In genomic region chr17:5446786-5447185, GRCh38 we compare ENCODE assay signal across 18 cellular contexts. TPM values are rescaled to one million over a fixed set of nuclear protein-coding genes. Genes with fewer than 3 reads are reported as not detected.
DNase-seq lines count a peak whose midpoint lies in the region; ATAC-seq, FAIRE-seq and TF ChIP-seq lines count a peak whose summit lies in the region.
"Had no signal": no experiment of that assay in that cellular context is flagged by ENCODE, and none has a peak within 500 bp of the region (broad histone marks: within the 10 kb centered on the region; RNA-seq: fewer than 3 reads in every experiment).

No MANE protein-coding gene starts in this region.

- no peak for ATAC-seq in pancreas
- ATAC-seq: Panc1 had no signal

- H3K27me3 ChIP-seq in pancreas = no peaks in the 10 kb centered on the region

- H3K4me1 ChIP-seq in pancreas = no peaks in the 10 kb centered on the region

- H3K27ac ChIP-seq in temporal lobe (ENCODE audit: low read depth, low read length) (peak overlapping the region; percentile 78), pancreas (no peak overlapping the region)
- H3K27ac ChIP-seq: KMS-11 had no signal

- 78 to 84% methylated on average over 8 of the region's 8 CpGs for WGBS in pancreas, 2 donors

- H3K9me3 Mint-ChIP-seq in type B pancreatic cell = no peaks in the 10 kb centered on the region
- H3K9me3 Mint-ChIP-seq: CD14-positive monocyte, HFFc6 had no signal

- peak in 53 of 56 donors; percentile 5 to 91 (median 68) for DNase-seq in amygdala (lab: John Stamatoyannopoulos, UW)
- peak; percentile 64 to 94 (median 85) for DNase-seq in head of caudate nucleus
- DNase-seq in occipital lobe (lab: John Stamatoyannopoulos, UW) = peak; percentile 72
- no peak for DNase-seq in pancreas
- no peak for DNase-seq in HTR-8/SVneo (ENCODE audit: insufficient read length, low spot score)
- no peak for DNase-seq in type B pancreatic cell (ENCODE audit: extremely low spot score, unreplicated experiment)
- DNase-seq: COR-L47, DMS153, HFFc6, NCI-H1092, NCI-H146, NCI-H2227 treated with DMSO at 0.1 percent for 48 hours, NCI-H524 had no signal

- H3K27me3 Mint-ChIP-seq in type B pancreatic cell = no peaks in the 10 kb centered on the region

- H3K36me3 Mint-ChIP-seq in type B pancreatic cell = peaks cover 23% of the 10 kb centered on the region

- intact Hi-C loops in head of caudate nucleus (cut with DNase I) (no loop called here), pancreas (cut with DNase I) (no loop called here)

- H3K4me3 ChIP-seq in pancreas = no peak overlapping the region

- FAIRE-seq in pancreas (lab: Jason Lieb, UNC) = no peak
- FAIRE-seq in HTR-8/SVneo (lab: Jason Lieb, UNC) = no peak
- FAIRE-seq: H54 had no signal

- H3K36me3 ChIP-seq in pancreas = peaks cover 0 to 34% (median 0%) of the 10 kb centered on the region in 3 donors

- H3K9me3 ChIP-seq in pancreas = no peaks in the 10 kb centered on the region

- no peaks in the 10 kb centered on the region for H3K4me1 Mint-ChIP-seq in type B pancreatic cell (ENCODE audit: unreplicated experiment)
- H3K4me1 Mint-ChIP-seq: CD14-positive monocyte had no signal

- H3K27ac Mint-ChIP-seq in type B pancreatic cell = no peak overlapping the region
- H3K27ac Mint-ChIP-seq: HFFc6 had no signal

- no peak for TF ChIP-seq CTCF in pancreas (IDR thresholded peaks at IDR 0.05)
- no peak for TF ChIP-seq CTCF in type B pancreatic cell (conservative IDR thresholded peaks at IDR 0.05)

- H3K4me3 Mint-ChIP-seq in type B pancreatic cell = no peak overlapping the region
- H3K4me3 Mint-ChIP-seq: CD14-positive monocyte, HFFc6 had no signal

RNA-seq across cellular contexts. Expression of gene C1QBP, which starts 7.8 kb away (rescaled TPM):
- total RNA-seq in occipital lobe = 123 TPM
- total RNA-seq in temporal lobe = 85.1 TPM
- 10 to 100 TPM; 23.7 to 56.2 (median 46.8) TPM for total RNA-seq in pancreas
- polyA plus RNA-seq in pancreas = 10 to 100 TPM; 42.3 to 68.2 TPM
- 143 and 153 TPM in 2 replicates for total RNA-seq in type B pancreatic cell (ENCODE audit: low replicate concordance)

RNA-seq across cellular contexts. Expression of gene DHX33, which starts 22.0 kb away (rescaled TPM):
- total RNA-seq in occipital lobe (14.5 TPM), temporal lobe (12.3 TPM), pancreas (1 to 10 TPM; 4.2 to 7.2 (median 6.4) TPM), type B pancreatic cell (ENCODE audit: low replicate concordance) (14.6 and 26.2 TPM in 2 replicates)
- 1 to 10 TPM; 4.6 to 4.8 TPM for polyA plus RNA-seq in pancreas

RNA-seq across cellular contexts. Expression of gene RPAIN, which starts 26.8 kb away (rescaled TPM):
- total RNA-seq in occipital lobe (84.5 TPM), temporal lobe (51.1 TPM), pancreas (10 to 100 TPM; 13.3 to 19.7 (median 13.6) TPM), type B pancreatic cell (ENCODE audit: low replicate concordance) (65.2 and 70.8 TPM in 2 replicates)
- 10 to 100 TPM; 23.6 to 39.2 TPM for polyA plus RNA-seq in pancreas

RNA-seq across cellular contexts. Expression of gene NUP88, which starts 27.3 kb away (rescaled TPM):
- total RNA-seq in occipital lobe (73.5 TPM), temporal lobe (68.4 TPM), pancreas (10 to 100 TPM; 13.1 to 28.4 (median 24.0) TPM), type B pancreatic cell (ENCODE audit: low replicate concordance) (58.8 and 72.4 TPM in 2 replicates)
- 10 to 100 TPM; 38.1 to 41.0 TPM for polyA plus RNA-seq in pancreas

RNA-seq across cellular contexts. Expression of gene DERL2, which starts 39.2 kb away (rescaled TPM):
- total RNA-seq in occipital lobe (56.3 TPM), temporal lobe (28.8 TPM), pancreas (10 to 100 TPM; 44.8 to 54.9 (median 47.3) TPM), type B pancreatic cell (ENCODE audit: low replicate concordance) (57.3 and 79.4 TPM in 2 replicates)
- polyA plus RNA-seq in pancreas = 10 to 100 TPM; 67.2 to 77.6 TPM

Comparison
In these comparisons a context has a peak if more than half of its experiments do, and no peak if none do; other contexts are left out.
1. DNase-seq: peak in amygdala (53 of 56), head of caudate nucleus (42 of 42) and occipital lobe (single experiment); none in pancreas (0 of 6), HTR-8/SVneo (single experiment) and type B pancreatic cell (single experiment).